8 cellular contexts compared by ENCODE assay signal in genomic region chr21:26170471-26171309, GRCh38. TPM values are rescaled to one million over a fixed set of nuclear protein-coding genes. Genes with fewer than 3 reads are reported as not detected.
A peak's percentile ranks its signal among the peaks of the same experiment; 100 is the strongest.
DNase-seq lines count a peak whose midpoint lies in the region; ATAC-seq and TF ChIP-seq lines count a peak whose summit lies in the region.

Gene APP (minus strand): TSS chr21:26170770. CDS start chr21:26170620, 150 bp downstream.

- H3K36me3 ChIP-seq in SJCRH30 (peaks cover 7% of the 10 kb centered on the region; the same call in 1 of the 2 replicates), gastroesophageal sphincter (no peaks in the 10 kb centered on the region)

- H3K9me3 ChIP-seq in SJCRH30 (replicated peaks) (no peaks in the 10 kb centered on the region), gastroesophageal sphincter (no peaks in the 10 kb centered on the region)

- 0% methylated on average over 4 to 5 of the region's 88 CpGs for WGBS in gastroesophageal sphincter (ENCODE audit: low coverage in 1 of 2), 2 donors

- TF ChIP-seq POLR2A in gastroesophageal sphincter (IDR thresholded peaks at IDR 0.05) = peak; percentile 71 to 75

- peaks cover 21% of the 10 kb centered on the region for H3K4me1 Mint-ChIP-seq in activated naive CD4-positive, alpha-beta T cell treated with anti-CD3 and anti-CD28 coated beads for 36 hours (ENCODE audit: low read depth)

- no peak for TF ChIP-seq EP300 in gastroesophageal sphincter (IDR thresholded peaks at IDR 0.05)

- DNase-seq in DMS53 treated with DMSO at 0.1 percent for 48 hours (lab: John Stamatoyannopoulos, UW; ENCODE audit: unreplicated experiment) = peak; percentile 20
- DNase-seq in Jurkat, Clone E6-1 (ENCODE audit: low read depth, low spot score) = peak; percentile 38
- DNase-seq in SJCRH30 = peak; percentile 77 to 87
- DNase-seq in activated naive CD4-positive, alpha-beta T cell treated with anti-CD3 and anti-CD28 coated beads for 36 hours = peak; percentile 87
- peak in 55 of 56 donors; percentile 8 to 92 (median 81) for DNase-seq in nucleus accumbens (lab: John Stamatoyannopoulos, UW)
- peak in 48 of 49 donors; percentile 14 to 94 (median 78) for DNase-seq in substantia nigra (lab: John Stamatoyannopoulos, UW)

- CTCF ChIA-PET in activated naive CD4-positive, alpha-beta T cell treated with anti-CD3 and anti-CD28 coated beads for 36 hours (lab: Charles Lee) = interaction anchor here (0.6 to 1.4 kb wide), 12 partner anchors 12 to 623 kb away, joined by 3 to 10 read pairs (median 4); no protein-coding TSS in a partner anchor

- H3K27me3 ChIP-seq in SJCRH30 = no peaks in the 10 kb centered on the region
- H3K27me3 ChIP-seq in gastroesophageal sphincter = no peaks in the 10 kb centered on the region

- peak within 1 kb of the TSS; percentile 90 for H3K4me3 Mint-ChIP-seq in activated naive CD4-positive, alpha-beta T cell treated with anti-CD3 and anti-CD28 coated beads for 36 hours

- peak within 1 kb of the TSS; percentile 66 for H3K27ac Mint-ChIP-seq in activated naive CD4-positive, alpha-beta T cell treated with anti-CD3 and anti-CD28 coated beads for 36 hours

- peak; percentile 66 for ATAC-seq in GM21576 (IDR thresholded peaks at IDR 0.05; ENCODE audit: unreplicated experiment)
- peak; percentile 89 for ATAC-seq in gastroesophageal sphincter

- H3K4me1 ChIP-seq in SJCRH30 = peaks cover 16% of the 10 kb centered on the region
- H3K4me1 ChIP-seq in gastroesophageal sphincter = peaks cover 0 to 44% (median 17%) of the 10 kb centered on the region in 3 donors

- peaks cover 7% of the 10 kb centered on the region for H3K36me3 Mint-ChIP-seq in activated naive CD4-positive, alpha-beta T cell treated with anti-CD3 and anti-CD28 coated beads for 36 hours (ENCODE audit: low read depth)

- peak; percentile 96 to 99 (median 99) for TF ChIP-seq CTCF in gastroesophageal sphincter (IDR thresholded peaks at IDR 0.05)

- peak within 1 kb of the TSS; percentile 46 for H3K4me3 ChIP-seq in Jurkat, Clone E6-1 (ENCODE audit: low read length)
- H3K4me3 ChIP-seq in SJCRH30 = peak within 1 kb of the TSS; percentile 98
- peak within 1 kb of the TSS; percentile 83 to 95 for H3K4me3 ChIP-seq in gastroesophageal sphincter

- intact Hi-C loops in activated naive CD4-positive, alpha-beta T cell treated with anti-CD3 and anti-CD28 coated beads for 36 hours (cut with micrococcal nuclease) = loop anchor here (1.0 to 5.0 kb wide), 7 partner anchors 160 to 546 kb away; partner anchors contain the start of genes ATP5PF and GABPA

- no peaks in the 10 kb centered on the region for H3K27me3 Mint-ChIP-seq in activated naive CD4-positive, alpha-beta T cell treated with anti-CD3 and anti-CD28 coated beads for 36 hours (ENCODE audit: low read depth)

- peak within 1 kb of the TSS; percentile 90 for H3K27ac ChIP-seq in SJCRH30
- H3K27ac ChIP-seq in gastroesophageal sphincter = peak within 1 kb of the TSS; percentile 37 to 90 (median 88)
- peak within 1 kb of the TSS; percentile 94 for H3K27ac ChIP-seq in substantia nigra (ENCODE audit: low read depth, low read length, poor library complexity, severe bottlenecking)

- no peaks in the 10 kb centered on the region for H3K9me3 Mint-ChIP-seq in activated naive CD4-positive, alpha-beta T cell treated with anti-CD3 and anti-CD28 coated beads for 36 hours

RNA-seq across cellular contexts. Expression of gene APP, which starts in this region (rescaled TPM):
- polyA plus RNA-seq in Jurkat, Clone E6-1 (2012; ENCODE audit: insufficient read depth, insufficient read length) = 114 TPM
- total RNA-seq in SJCRH30 (2014; rRNA removed; shearing (Covaris generic)) = 369 and 399 TPM in 2 replicates
- total RNA-seq in activated naive CD4-positive, alpha-beta T cell treated with anti-CD3 and anti-CD28 coated beads for 36 hours = 10 to 100 TPM; 60.6 to 61.1 TPM
- 100 to 1,000 TPM; 282 to 724 (median 545) TPM for total RNA-seq in gastroesophageal sphincter

Comparison
In these comparisons a context has a peak if more than half of its experiments do, and no peak if none do; other contexts are left out.
1. Peak in every context shown above with its lines: DNase-seq, ATAC-seq, H3K4me3 ChIP-seq and H3K27ac ChIP-seq.
2. DNase-seq: peak in every context shown above with its lines; median percentile 87 in activated naive CD4-positive, alpha-beta T cell treated with anti-CD3 and anti-CD28 coated beads for 36 hours; 82 in SJCRH30; 81 in nucleus accumbens; 78 in substantia nigra; 38 in Jurkat, Clone E6-1; 20 in DMS53 treated with DMSO at 0.1 percent for 48 hours.
3. H3K4me3 ChIP-seq: peak in every context shown above with its lines; median percentile 98 in SJCRH30; 89 in gastroesophageal sphincter; 46 in Jurkat, Clone E6-1.